16 cellular contexts compared by ENCODE assay signal in the genomic region with DNA sequence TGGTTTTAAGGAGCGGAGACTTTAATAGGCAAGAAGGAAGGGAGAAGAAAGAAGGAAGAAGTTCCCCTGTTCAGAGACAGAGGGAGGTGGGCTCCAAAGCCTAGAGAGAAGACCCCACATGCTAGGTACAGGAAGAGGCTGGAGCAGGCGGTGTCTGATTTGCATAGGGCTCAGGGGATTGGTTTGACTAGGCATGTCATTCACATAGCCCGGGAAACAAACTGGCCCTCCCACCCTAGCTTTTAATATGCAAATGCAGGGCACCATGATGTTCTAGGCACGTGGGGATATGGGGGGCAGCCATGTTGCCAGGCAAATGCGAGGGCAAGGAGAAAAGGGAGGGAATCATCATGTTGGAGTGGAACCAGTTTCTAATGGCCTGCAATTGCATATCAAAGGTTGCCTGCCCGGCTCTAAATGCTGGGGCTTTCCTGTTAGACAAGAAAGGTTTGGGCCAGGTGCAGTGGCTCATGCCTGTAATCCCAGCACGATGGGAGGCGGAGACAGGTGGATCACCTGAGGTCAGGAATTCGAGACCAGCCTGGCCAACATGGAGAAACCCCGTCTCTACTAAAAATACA. TPM values are rescaled to one million over a fixed set of nuclear protein-coding genes. Genes with fewer than 3 reads are reported as not detected.
DNase-seq lines count a peak whose midpoint lies in the region; ATAC-seq and TF ChIP-seq lines count a peak whose summit lies in the region.
"Had no signal": no experiment of that assay in that cellular context is flagged by ENCODE, and none has a peak within 500 bp of the region (broad histone marks: within the 10 kb centered on the region; RNA-seq: fewer than 3 reads in every experiment).

No MANE protein-coding gene starts in this region.

- no peak overlapping the region for H3K4me3 Mint-ChIP-seq in activated naive CD4-positive, alpha-beta T cell treated with anti-CD3 and anti-CD28 coated beads, Interleukin-2, amount 10 ng/mL, durations not matched to agents 7 days and 5 days
- H3K4me3 Mint-ChIP-seq: CD8-positive, alpha-beta memory T cell; HFFc6 had no signal

- H3K4me3 ChIP-seq in mucosa of descending colon = no peak overlapping the region
- H3K4me3 ChIP-seq: BLaER1, GM23248, HAP-1 had no signal

- no peaks in the 10 kb centered on the region for H3K4me1 ChIP-seq in mucosa of descending colon (ENCODE audit: low read depth)
- H3K4me1 ChIP-seq: BLaER1, Caco-2, HAP-1 had no signal

- H3K4me1 Mint-ChIP-seq in activated naive CD4-positive, alpha-beta T cell treated with anti-CD3 and anti-CD28 coated beads, Interleukin-2, amount 10 ng/mL, durations not matched to agents 7 days and 5 days = no peaks in the 10 kb centered on the region
- H3K4me1 Mint-ChIP-seq: CD8-positive, alpha-beta memory T cell had no signal

- peaks cover 4% of the 10 kb centered on the region for H3K27me3 Mint-ChIP-seq in activated naive CD4-positive, alpha-beta T cell treated with anti-CD3 and anti-CD28 coated beads, Interleukin-2, amount 10 ng/mL, durations not matched to agents 7 days and 5 days

- H3K36me3 ChIP-seq in mucosa of descending colon (ENCODE audit: low read depth) = no peaks in the 10 kb centered on the region
- H3K36me3 ChIP-seq: BLaER1, HAP-1 had no signal

- CTCF ChIA-PET in activated naive CD4-positive, alpha-beta T cell treated with anti-CD3 and anti-CD28 coated beads, Interleukin-2, amount 10 ng/mL, durations not matched to agents 7 days and 5 days (lab: Charles Lee) = no interaction called here

- no peak overlapping the region for H3K27ac Mint-ChIP-seq in activated naive CD4-positive, alpha-beta T cell treated with anti-CD3 and anti-CD28 coated beads, Interleukin-2, amount 10 ng/mL, durations not matched to agents 7 days and 5 days
- H3K27ac Mint-ChIP-seq: HFFc6 had no signal

- TF ChIP-seq CTCF in mucosa of descending colon (IDR thresholded peaks at IDR 0.05) = no peak

- H3K9me3 ChIP-seq in mucosa of descending colon = no peaks in the 10 kb centered on the region
- H3K9me3 ChIP-seq: BLaER1, Caco-2, HAP-1 had no signal

- intact Hi-C loops in mucosa of descending colon (cut with DNase I, micrococcal nuclease) = no loop called here

- ATAC-seq in esophagus mucosa = peak; percentile 69
- ATAC-seq in mucosa of descending colon = peak; percentile 46
- ATAC-seq in GM18511 (IDR thresholded peaks at IDR 0.05; ENCODE audit: unreplicated experiment) = no peak

- no peaks in the 10 kb centered on the region for H3K36me3 Mint-ChIP-seq in activated naive CD4-positive, alpha-beta T cell treated with anti-CD3 and anti-CD28 coated beads, Interleukin-2, amount 10 ng/mL, durations not matched to agents 7 days and 5 days
- H3K36me3 Mint-ChIP-seq: CD8-positive, alpha-beta memory T cell had no signal

- H3K9me3 Mint-ChIP-seq in activated naive CD4-positive, alpha-beta T cell treated with anti-CD3 and anti-CD28 coated beads, Interleukin-2, amount 10 ng/mL, durations not matched to agents 7 days and 5 days = no peaks in the 10 kb centered on the region
- H3K9me3 Mint-ChIP-seq: CD8-positive, alpha-beta memory T cell; HFFc6 had no signal

- DNase-seq in ELF-1 (ENCODE audit: low read depth, low spot score) (peak; percentile 72), NAMALWA (ENCODE audit: low spot score) (peak; percentile 11), mucosa of descending colon (no peak), NCI-H2196 (lab: John Stamatoyannopoulos, UW; ENCODE audit: unreplicated experiment) (no peak)
- DNase-seq in activated naive CD4-positive, alpha-beta T cell treated with anti-CD3 and anti-CD28 coated beads, Interleukin-2, amount 10 ng/mL, durations not matched to agents 7 days and 5 days = no peak
- DNase-seq: 8988T; AML-193; Caco-2; CD8-positive, alpha-beta memory T cell; DMS53; GM23248; HFFc6 had no signal

RNA-seq across cellular contexts. Expression of a gene that starts 34.3 kb away (rescaled TPM):
- 9.6 TPM for total RNA-seq in esophagus mucosa
- 10 to 100 TPM in 1 of 3 donors, 1 to 10 TPM in 2; 6.5 to 12.3 (median 7.3) TPM for total RNA-seq in mucosa of descending colon

Comparison
In these comparisons a context has a peak if more than half of its experiments do, and no peak if none do; other contexts are left out.
1. DNase-seq: peak in ELF-1 (single experiment) and NAMALWA (single experiment); none in mucosa of descending colon (0 of 3), NCI-H2196 (single experiment) and activated naive CD4-positive, alpha-beta T cell treated with anti-CD3 and anti-CD28 coated beads, Interleukin-2, amount 10 ng/mL, durations not matched to agents 7 days and 5 days (single experiment).